Comparison of ENCODE assay signal across 9 cellular contexts in genomic region chr15:44550256-44550655, GRCh38. TPM values are rescaled to one million over a fixed set of nuclear protein-coding genes. Genes with fewer than 3 reads are reported as not detected.
DNase-seq lines count a peak whose midpoint lies in the region; ATAC-seq, FAIRE-seq and TF ChIP-seq lines count a peak whose summit lies in the region.
"Had no signal": no experiment of that assay in that cellular context is flagged by ENCODE, and none has a peak within 500 bp of the region (broad histone marks: within the 10 kb centered on the region; RNA-seq: fewer than 3 reads in every experiment).

No MANE protein-coding gene starts in this region.

- no peaks in the 10 kb centered on the region for H3K9me3 ChIP-seq in OCI-LY7 (ENCODE audit: low read length)
- no peaks in the 10 kb centered on the region for H3K9me3 ChIP-seq in endothelial cell of umbilical vein (replicated peaks; ENCODE audit: control insufficient read depth, insufficient read depth, low read length)
- H3K9me3 ChIP-seq: BLaER1 treated with 17β-estradiol and CSF1 and Interleukin-3, amounts not matched to agents 10 nM and 100 nM had no signal

- CTCF ChIA-PET in OCI-LY7 (lab: Charles Lee; ENCODE audit: unreplicated experiment) (no interaction called here), endothelial cell of umbilical vein (lab: Charles Lee) (interaction anchor here (0.6 to 1.3 kb wide), 4 partner anchors 8 to 26 kb away, joined by 3 to 4 read pairs (median 4); partner anchors contain the start of gene EIF3J)

- ATAC-seq in HG02973 (IDR thresholded peaks at IDR 0.05; ENCODE audit: unreplicated experiment): no peak

- no peak overlapping the region for H3K4me3 ChIP-seq in OCI-LY7 (ENCODE audit: low read depth, low read length, poor library complexity, severe bottlenecking)
- no peak overlapping the region for H3K4me3 ChIP-seq in endothelial cell of umbilical vein (replicated peaks in 1 of 3; ENCODE audit: insufficient read depth in 1 of 3, low read depth in 1 of 3, low read length in 3 of 3)
- H3K4me3 ChIP-seq: BLaER1 treated with 17β-estradiol and CSF1 and Interleukin-3, amounts not matched to agents 10 nM and 100 nM had no signal

- BruUV-seq in OCI-LY7 (replicated peaks; lab: Mats Ljungman, UMichigan) (no TSS peak), endothelial cell of umbilical vein (replicated peaks; lab: Mats Ljungman, UMichigan) (no TSS peak)

- intact Hi-C loops in OCI-LY7 (cut with micrococcal nuclease; ENCODE audit: unreplicated experiment) (no loop called here), endothelial cell of umbilical vein (cut with micrococcal nuclease) (no loop called here)

- dilution Hi-C loops in endothelial cell of umbilical vein (cut with MboI; ENCODE audit: extremely low pct_ligation_motif_present, low sequenced_read_pairs): no loop called here

- POLR2A ChIA-PET in OCI-LY7 (lab: Charles Lee) (interaction anchor here (0.7 to 1.5 kb wide), 3 partner anchors 9 to 650 kb away, joined by 3 to 6 read pairs (median 4); no protein-coding TSS in a partner anchor), endothelial cell of umbilical vein (lab: Charles Lee) (interaction anchor here (0.7 kb wide), 2 partner anchors 13 to 53 kb away, joined by 3 read pairs; no protein-coding TSS in a partner anchor)

- H3K4me2 ChIP-seq in OCI-LY7 (ENCODE audit: low read length) (0 out of 2 replicates have a peak overlapping the region, but pooled peaks have one; percentile 20), endothelial cell of umbilical vein (ENCODE audit: insufficient read depth, low read length) (no peak overlapping the region)
- H3K4me2 ChIP-seq: BLaER1 treated with 17β-estradiol and CSF1 and Interleukin-3, amounts not matched to agents 10 nM and 100 nM had no signal

- H3K36me3 Mint-ChIP-seq in progenitor cell of endocrine pancreas (ENCODE audit: insufficient read depth): peaks cover 13% of the 10 kb centered on the region

- DNase-seq in NCI-H2196 (lab: John Stamatoyannopoulos, UW; ENCODE audit: unreplicated experiment): peak; percentile 7
- no peak for DNase-seq in NCI-H2196 treated with DMSO at 0.1 percent for 48 hours (lab: John Stamatoyannopoulos, UW; ENCODE audit: unreplicated experiment)
- peak; percentile 44 for DNase-seq in OCI-LY7 (ENCODE audit: low spot score)
- DNase-seq in endothelial cell of umbilical vein (ENCODE audit: low read depth, low spot score): peak; percentile 58
- DNase-seq in progenitor cell of endocrine pancreas (ENCODE audit: low spot score, unreplicated experiment): no peak
- DNase-seq in activated effector memory CD4-positive, alpha-beta T cell treated with anti-CD3 and anti-CD28 coated beads, Interleukin-2, amount 50 U/mL, for 16 hours: no peak
- DNase-seq in amniotic stem cell (lab: John Stamatoyannopoulos, UW): no peak

- H3K27ac Mint-ChIP-seq in progenitor cell of endocrine pancreas: no peak overlapping the region

- H3K9ac ChIP-seq in endothelial cell of umbilical vein (replicated peaks; ENCODE audit: extremely low read depth, insufficient read depth, low read length): no peak overlapping the region
- H3K9ac ChIP-seq: BLaER1 treated with 17β-estradiol and CSF1 and Interleukin-3, amounts not matched to agents 10 nM and 100 nM had no signal

- no peak for TF ChIP-seq POLR2A in endothelial cell of umbilical vein (IDR thresholded peaks at IDR 0.05; ENCODE audit: low read depth, low read length)

- H3K4me1 ChIP-seq in OCI-LY7 (ENCODE audit: insufficient read depth, low read length, poor library complexity, severe bottlenecking) (peaks cover 24% of the 10 kb centered on the region), endothelial cell of umbilical vein (ENCODE audit: control insufficient read depth, extremely low read depth, insufficient read depth, low read length) (peaks cover 10% of the 10 kb centered on the region)

- H3K9me3 Mint-ChIP-seq in progenitor cell of endocrine pancreas (ENCODE audit: low read depth): no peaks in the 10 kb centered on the region

- H3K27me3 ChIP-seq in endothelial cell of umbilical vein (ENCODE audit: control insufficient read depth in 2 of 2, insufficient read depth in 2 of 2, low read length in 2 of 2): no peaks in the 10 kb centered on the region
- H3K27me3 ChIP-seq: BLaER1 treated with 17β-estradiol and CSF1 and Interleukin-3, amounts not matched to agents 10 nM and 100 nM had no signal

- H3K27me3 Mint-ChIP-seq in progenitor cell of endocrine pancreas: no peaks in the 10 kb centered on the region

- no peaks in the 10 kb centered on the region for H3K9me1 ChIP-seq in endothelial cell of umbilical vein (replicated peaks; ENCODE audit: control insufficient read depth, extremely low read depth, insufficient read depth, low read length)

- H4K20me1 ChIP-seq in OCI-LY7 (ENCODE audit: insufficient read depth, low read length): peaks cover 15% of the 10 kb centered on the region; the same call in 1 of the 2 replicates
- no peaks in the 10 kb centered on the region for H4K20me1 ChIP-seq in endothelial cell of umbilical vein (replicated peaks; ENCODE audit: control insufficient read depth, extremely low read depth, insufficient read depth, low read length)

- no peak for FAIRE-seq in endothelial cell of umbilical vein (lab: Jason Lieb, UNC)

- H3K4me1 Mint-ChIP-seq in progenitor cell of endocrine pancreas (ENCODE audit: low read depth): peaks cover 2% of the 10 kb centered on the region

- H2AFZ ChIP-seq in OCI-LY7 (ENCODE audit: low read length): no peak overlapping the region
- H2AFZ ChIP-seq in endothelial cell of umbilical vein (ENCODE audit: low read depth, low read length): no peak overlapping the region

- H3K27ac ChIP-seq in OCI-LY7 (ENCODE audit: low read depth, low read length, poor library complexity, severe bottlenecking) (no peak overlapping the region), endothelial cell of umbilical vein (ENCODE audit: insufficient read depth, low read depth, low read length) (no peak overlapping the region)
- H3K27ac ChIP-seq: BLaER1 treated with 17β-estradiol and CSF1 and Interleukin-3, amounts not matched to agents 10 nM and 100 nM had no signal

- H3K36me3 ChIP-seq in OCI-LY7 (ENCODE audit: insufficient read depth, low read length): peaks cover 82% of the 10 kb centered on the region
- peaks cover 11 to 12% of the 10 kb centered on the region in 2 experiments for H3K36me3 ChIP-seq in endothelial cell of umbilical vein (ENCODE audit: control insufficient read depth in 2 of 2, extremely low read depth in 1 of 2, insufficient read depth in 2 of 2, low read length in 2 of 2)

- TF ChIP-seq CTCF in OCI-LY7 (conservative IDR thresholded peaks at IDR 0.05; ENCODE audit: low read length) (peak; percentile 79), endothelial cell of umbilical vein (IDR thresholded peaks at IDR 0.05; ENCODE audit: extremely low read depth in 1 of 2, insufficient read depth in 1 of 2, low read depth in 1 of 2, low read length in 2 of 2) (peak in 1 of 2 donors; percentile 6), progenitor cell of endocrine pancreas (IDR thresholded peaks at IDR 0.05; ENCODE audit: unreplicated experiment) (peak; percentile 36)

- peaks cover 68% of the 10 kb centered on the region for H3K79me2 ChIP-seq in OCI-LY7 (ENCODE audit: insufficient read depth, low read depth, low read length)
- peaks cover 69% of the 10 kb centered on the region for H3K79me2 ChIP-seq in endothelial cell of umbilical vein (ENCODE audit: control insufficient read depth, insufficient read depth, low read length)

- no peaks in the 10 kb centered on the region for H3K9me2 ChIP-seq in OCI-LY7 (ENCODE audit: insufficient read depth, low read length)

- no peak overlapping the region for H3K4me3 Mint-ChIP-seq in progenitor cell of endocrine pancreas (ENCODE audit: low read depth)

TF ChIP-seq in endothelial cell of umbilical vein, 7 proteins besides CTCF, POLR2A, EP300 and RAD21:
- no peak for TF ChIP-seq FOS (IDR thresholded peaks at IDR 0.05; ENCODE audit: borderline replicate concordance, insufficient read depth, low read length)
- TF ChIP-seq MAX (IDR thresholded peaks at IDR 0.05; ENCODE audit: insufficient read depth, insufficient read length): no peak
- no peak for TF ChIP-seq MYC (IDR thresholded peaks at IDR 0.05; ENCODE audit: low read depth, low read length)
- TF ChIP-seq GATA2 (IDR thresholded peaks at IDR 0.05; ENCODE audit: insufficient read depth, insufficient read length, low read depth, low read length): no peak
- no peak for TF ChIP-seq POLR2AphosphoS5 (IDR thresholded peaks at IDR 0.05; ENCODE audit: insufficient read depth, low read depth, low read length)
- TF ChIP-seq EZH2 (IDR thresholded peaks at IDR 0.05; ENCODE audit: borderline replicate concordance, low read depth, low read length, severe bottlenecking): no peak
- no peak for TF ChIP-seq JUN (IDR thresholded peaks at IDR 0.05; ENCODE audit: borderline replicate concordance, insufficient read depth, insufficient read length, low read depth)
TF ChIP-seq in endothelial cell of umbilical vein: peak in this region for 0.

RNA-seq across cellular contexts. Expression of gene EIF3J, which starts 13.3 kb away (rescaled TPM):
- total RNA-seq in OCI-LY7 (2014; rRNA removed; shearing (Covaris generic)): 41.3 and 49.4 TPM in 2 replicates
- total RNA-seq in OCI-LY7 (2022): 129 and 131 TPM in 2 replicates
- total RNA-seq in endothelial cell of umbilical vein: 132 and 150 TPM in 2 replicates
- polyA plus RNA-seq in endothelial cell of umbilical vein: 28.3 and 35.4 TPM in 2 replicates
- 68.1 and 71.9 TPM in 2 replicates for polyA plus RNA-seq in endothelial cell of umbilical vein (2011; cell fraction: cytosol; rRNA removed)
- 46.4 and 64.5 TPM in 2 replicates for polyA plus RNA-seq in endothelial cell of umbilical vein (2011; cell fraction: nucleus; rRNA removed)
- polyA plus RNA-seq in endothelial cell of umbilical vein (2012): 87.7 and 139 TPM in 2 replicates
- polyA minus RNA-seq in endothelial cell of umbilical vein: 52.2 and 63.8 TPM in 2 replicates
- 66.8 TPM for polyA minus RNA-seq in endothelial cell of umbilical vein (2011; cell fraction: cytosol; rRNA and poly(A)+ RNA removed)
- 28.2 and 47.8 TPM in 2 replicates for polyA minus RNA-seq in endothelial cell of umbilical vein (2011; cell fraction: nucleus; rRNA and poly(A)+ RNA removed)
- 75.8 and 81.7 TPM in 2 replicates for total RNA-seq in progenitor cell of endocrine pancreas

Comparison
In these comparisons a context has a peak if more than half of its experiments do, and no peak if none do; other contexts are left out.
1. DNase-seq: peak in NCI-H2196 (single experiment), OCI-LY7 (single experiment) and endothelial cell of umbilical vein (single experiment); none in NCI-H2196 treated with DMSO at 0.1 percent for 48 hours (single experiment), progenitor cell of endocrine pancreas (single experiment), activated effector memory CD4-positive, alpha-beta T cell treated with anti-CD3 and anti-CD28 coated beads, Interleukin-2, amount 50 U/mL, for 16 hours (single experiment) and amniotic stem cell (single experiment).